In the genomic region with DNA sequence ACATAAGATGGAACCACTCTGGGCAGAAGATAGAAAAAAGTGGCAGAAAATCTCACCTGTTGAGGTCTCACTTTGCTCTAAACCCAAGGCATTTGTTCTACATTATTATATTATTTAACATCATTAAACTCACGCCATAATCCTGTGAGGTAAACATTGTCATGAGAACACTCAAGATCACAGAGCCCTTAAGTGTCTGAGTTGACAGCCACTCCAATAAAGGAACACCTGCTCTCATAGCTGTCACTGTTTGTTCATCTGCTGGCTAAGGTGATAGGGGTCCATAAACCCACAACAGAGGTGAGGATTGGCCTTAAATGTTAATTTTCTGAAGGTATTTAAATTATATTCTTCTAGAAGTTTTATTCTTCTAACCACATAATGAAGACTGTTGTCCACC, we compare ENCODE assay signal across 22 cellular contexts.
DNase-seq lines count a peak whose midpoint lies in the region; ATAC-seq and TF ChIP-seq lines count a peak whose summit lies in the region.
"Had no signal": no experiment of that assay in that cellular context is flagged by ENCODE, and none has a peak within 500 bp of the region (broad histone marks: within the 10 kb centered on the region; RNA-seq: fewer than 3 reads in every experiment).

No MANE protein-coding gene starts in this region.

- no peaks in the 10 kb centered on the region for H3K4me1 Mint-ChIP-seq in stimulated activated naive CD8-positive, alpha-beta T cell treated with anti-CD3 and anti-CD28 coated beads, Interleukin-15, amount 100 ng/mL, for 72 hours
- H3K4me1 Mint-ChIP-seq: naive thymus-derived CD4-positive, alpha-beta T cell had no signal

- H3K27ac Mint-ChIP-seq in stimulated activated naive CD8-positive, alpha-beta T cell treated with anti-CD3 and anti-CD28 coated beads, Interleukin-15, amount 100 ng/mL, for 72 hours = no peak overlapping the region
- H3K27ac Mint-ChIP-seq: activated naive CD8-positive, alpha-beta T cell; naive thymus-derived CD4-positive, alpha-beta T cell; T-helper 2 cell treated with Interferon-gamma antibody and Interleukin-4, amounts not matched to agents 5 μg/mL and 100 μg/mL, for 36 hours; type B pancreatic cell; WTC11 had no signal

- no peak overlapping the region for H3K4me3 Mint-ChIP-seq in stimulated activated naive CD8-positive, alpha-beta T cell treated with anti-CD3 and anti-CD28 coated beads, Interleukin-15, amount 100 ng/mL, for 72 hours
- H3K4me3 Mint-ChIP-seq: activated naive CD8-positive, alpha-beta T cell; naive thymus-derived CD4-positive, alpha-beta T cell; T-helper 2 cell treated with Interferon-gamma antibody and Interleukin-4, amounts not matched to agents 5 μg/mL and 100 μg/mL, for 36 hours; type B pancreatic cell; WTC11 had no signal

- no peak overlapping the region for H3K27ac ChIP-seq in foreskin keratinocyte
- H3K27ac ChIP-seq: ascending aorta, gastroesophageal sphincter had no signal

- H3K27me3 ChIP-seq in foreskin keratinocyte = no peaks in the 10 kb centered on the region
- H3K27me3 ChIP-seq: ascending aorta, gastroesophageal sphincter had no signal

- ATAC-seq in GM19467 (IDR thresholded peaks at IDR 0.05; ENCODE audit: unreplicated experiment) (no peak), foreskin keratinocyte (no peak)
- ATAC-seq in stimulated activated naive CD8-positive, alpha-beta T cell treated with anti-CD3 and anti-CD28 coated beads, Interleukin-15, amount 100 ng/mL, for 72 hours = no peak
- ATAC-seq: gastroesophageal sphincter; left ventricle myocardium superior; naive thymus-derived CD4-positive, alpha-beta T cell; WTC11 had no signal

- no peaks in the 10 kb centered on the region for H3K4me1 ChIP-seq in foreskin keratinocyte
- H3K4me1 ChIP-seq: ascending aorta, gastroesophageal sphincter had no signal

- no peaks in the 10 kb centered on the region for H3K27me3 Mint-ChIP-seq in stimulated activated naive CD8-positive, alpha-beta T cell treated with anti-CD3 and anti-CD28 coated beads, Interleukin-15, amount 100 ng/mL, for 72 hours
- H3K27me3 Mint-ChIP-seq: activated naive CD8-positive, alpha-beta T cell; naive thymus-derived CD4-positive, alpha-beta T cell; type B pancreatic cell had no signal

- DNase-seq in NCI-H1092 treated with DMSO at 0.1 percent for 48 hours (lab: John Stamatoyannopoulos, UW) (peak; percentile 94), NCI-H187 treated with DMSO at 0.1 percent for 48 hours (lab: John Stamatoyannopoulos, UW) (peak; percentile 64), NCI-H345 (lab: John Stamatoyannopoulos, UW) (peak; percentile 88), SHP77 treated with DMSO at 0.1 percent for 48 hours (lab: John Stamatoyannopoulos, UW) (peak; percentile 93), NCI-H1694 (lab: John Stamatoyannopoulos, UW) (no peak), foreskin keratinocyte (no peak)
- DNase-seq in stimulated activated naive CD8-positive, alpha-beta T cell treated with anti-CD3 and anti-CD28 coated beads, Interleukin-15, amount 100 ng/mL, for 72 hours = no peak
- DNase-seq: activated CD4-positive, alpha-beta T cell treated with anti-CD3 and anti-CD28 coated beads, Interleukin-2, amount 50 U/mL, for 48 hours; activated CD8-positive, alpha-beta memory T cell treated with anti-CD3 and anti-CD28 coated beads, Interleukin-2, amount 50 U/mL, for 4 hours; GF-D8; hippocampal formation; left ventricle myocardium superior; naive thymus-derived CD4-positive, alpha-beta T cell; NCI-H82; OCI-M1 had no signal

- H3K9me3 Mint-ChIP-seq in stimulated activated naive CD8-positive, alpha-beta T cell treated with anti-CD3 and anti-CD28 coated beads, Interleukin-15, amount 100 ng/mL, for 72 hours = peaks cover 0 to 7% of the 10 kb centered on the region in 2 donors
- H3K9me3 Mint-ChIP-seq: type B pancreatic cell had no signal

- TF ChIP-seq CTCF in foreskin keratinocyte (conservative IDR thresholded peaks at IDR 0.05) = no peak

Comparison
In these comparisons a context has a peak if more than half of its experiments do, and no peak if none do; other contexts are left out.
1. DNase-seq: peak in NCI-H1092 treated with DMSO at 0.1 percent for 48 hours (single experiment), NCI-H187 treated with DMSO at 0.1 percent for 48 hours (single experiment), NCI-H345 (single experiment) and SHP77 treated with DMSO at 0.1 percent for 48 hours (single experiment); none in NCI-H1694 (single experiment), stimulated activated naive CD8-positive, alpha-beta T cell treated with anti-CD3 and anti-CD28 coated beads, Interleukin-15, amount 100 ng/mL, for 72 hours (0 of 2) and foreskin keratinocyte (0 of 2).